In the genomic region with DNA sequence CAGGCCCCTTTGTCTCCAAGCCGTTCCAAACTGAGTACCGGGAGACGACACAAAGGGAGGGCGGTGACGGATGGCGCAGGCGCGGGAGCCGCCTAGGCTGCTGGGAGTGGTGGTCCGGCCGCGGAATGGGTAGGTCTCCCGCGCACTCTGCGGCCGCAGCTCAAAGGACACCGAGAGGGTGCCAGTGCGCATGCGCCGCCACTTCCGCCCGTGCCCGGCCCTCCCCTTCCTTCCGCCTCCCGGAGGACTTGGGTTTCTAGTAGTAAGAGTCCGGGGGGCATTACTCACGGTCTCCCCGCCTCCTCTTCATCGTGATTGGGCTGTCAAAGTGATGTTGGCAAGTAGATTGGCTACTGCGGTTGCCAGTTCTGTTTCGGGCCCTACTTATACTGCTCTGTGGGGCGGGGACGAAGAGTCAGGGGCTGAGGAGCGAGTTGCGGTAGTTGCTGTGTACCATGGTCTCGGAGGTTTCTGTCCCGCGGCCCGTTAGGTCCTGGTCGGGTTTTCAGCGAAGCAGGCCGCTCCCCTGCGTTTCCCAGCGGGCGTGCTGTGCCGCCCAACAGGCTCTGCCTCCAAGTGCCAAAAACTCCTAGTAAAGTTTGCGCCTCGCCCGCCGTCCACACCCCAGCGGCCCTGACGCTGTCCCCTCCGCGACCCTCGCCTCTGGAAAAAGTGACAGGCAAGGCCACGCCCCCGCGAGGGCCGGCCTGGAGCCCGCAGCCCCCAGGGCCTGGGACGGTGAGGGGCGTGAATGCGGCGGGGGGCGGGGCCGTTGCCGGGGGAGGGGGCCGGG, we compare ENCODE assay signal across 1 cellular context.
TF ChIP-seq lines count a peak whose summit lies in the region.

No MANE protein-coding gene starts in this region.

TF ChIP-seq in A549, 52 proteins besides CTCF, POLR2A, EP300 and RAD21 (continued from another document):
- TF ChIP-seq, protein P1, sequence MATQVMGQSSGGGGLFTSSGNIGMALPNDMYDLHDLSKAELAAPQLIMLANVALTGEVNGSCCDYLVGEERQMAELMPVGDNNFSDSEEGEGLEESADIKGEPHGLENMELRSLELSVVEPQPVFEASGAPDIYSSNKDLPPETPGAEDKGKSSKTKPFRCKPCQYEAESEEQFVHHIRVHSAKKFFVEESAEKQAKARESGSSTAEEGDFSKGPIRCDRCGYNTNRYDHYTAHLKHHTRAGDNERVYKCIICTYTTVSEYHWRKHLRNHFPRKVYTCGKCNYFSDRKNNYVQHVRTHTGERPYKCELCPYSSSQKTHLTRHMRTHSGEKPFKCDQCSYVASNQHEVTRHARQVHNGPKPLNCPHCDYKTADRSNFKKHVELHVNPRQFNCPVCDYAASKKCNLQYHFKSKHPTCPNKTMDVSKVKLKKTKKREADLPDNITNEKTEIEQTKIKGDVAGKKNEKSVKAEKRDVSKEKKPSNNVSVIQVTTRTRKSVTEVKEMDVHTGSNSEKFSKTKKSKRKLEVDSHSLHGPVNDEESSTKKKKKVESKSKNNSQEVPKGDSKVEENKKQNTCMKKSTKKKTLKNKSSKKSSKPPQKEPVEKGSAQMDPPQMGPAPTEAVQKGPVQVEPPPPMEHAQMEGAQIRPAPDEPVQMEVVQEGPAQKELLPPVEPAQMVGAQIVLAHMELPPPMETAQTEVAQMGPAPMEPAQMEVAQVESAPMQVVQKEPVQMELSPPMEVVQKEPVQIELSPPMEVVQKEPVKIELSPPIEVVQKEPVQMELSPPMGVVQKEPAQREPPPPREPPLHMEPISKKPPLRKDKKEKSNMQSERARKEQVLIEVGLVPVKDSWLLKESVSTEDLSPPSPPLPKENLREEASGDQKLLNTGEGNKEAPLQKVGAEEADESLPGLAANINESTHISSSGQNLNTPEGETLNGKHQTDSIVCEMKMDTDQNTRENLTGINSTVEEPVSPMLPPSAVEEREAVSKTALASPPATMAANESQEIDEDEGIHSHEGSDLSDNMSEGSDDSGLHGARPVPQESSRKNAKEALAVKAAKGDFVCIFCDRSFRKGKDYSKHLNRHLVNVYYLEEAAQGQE (IDR thresholded peaks at IDR 0.05): peak; percentile 39; the same call in 1 of the 2 replicates
- TF ChIP-seq RCOR1 (IDR thresholded peaks at IDR 0.05; ENCODE audit: low read depth, low read length) (no peak), JUN (IDR thresholded peaks at IDR 0.05) (peak in 1 of 2 experiments; percentile 83; a peak in 4 of 5 replicates), RFX5 (IDR thresholded peaks at IDR 0.05) (0 out of 2 replicates have a peak, but pooled peaks have one; percentile 15), HOXA7 (CRISPR knock-in tag; IDR thresholded peaks at IDR 0.05) (peak; percentile 80), HOXB5 (CRISPR knock-in tag; IDR thresholded peaks at IDR 0.05) (peak; percentile 13; the same call in 1 of the 2 replicates), TFCP2L1 (CRISPR knock-in tag; IDR thresholded peaks at IDR 0.05) (0 out of 2 replicates have a peak, but pooled peaks have one; percentile 59)
- TF ChIP-seq, protein P2, sequence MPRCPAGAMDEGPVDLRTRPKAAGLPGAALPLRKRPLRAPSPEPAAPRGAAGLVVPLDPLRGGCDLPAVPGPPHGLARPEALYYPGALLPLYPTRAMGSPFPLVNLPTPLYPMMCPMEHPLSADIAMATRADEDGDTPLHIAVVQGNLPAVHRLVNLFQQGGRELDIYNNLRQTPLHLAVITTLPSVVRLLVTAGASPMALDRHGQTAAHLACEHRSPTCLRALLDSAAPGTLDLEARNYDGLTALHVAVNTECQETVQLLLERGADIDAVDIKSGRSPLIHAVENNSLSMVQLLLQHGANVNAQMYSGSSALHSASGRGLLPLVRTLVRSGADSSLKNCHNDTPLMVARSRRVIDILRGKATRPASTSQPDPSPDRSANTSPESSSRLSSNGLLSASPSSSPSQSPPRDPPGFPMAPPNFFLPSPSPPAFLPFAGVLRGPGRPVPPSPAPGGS (IDR thresholded peaks at IDR 0.05): peak; percentile 83; the same call in 1 of the 3 replicates
- TF ChIP-seq, protein P3, sequence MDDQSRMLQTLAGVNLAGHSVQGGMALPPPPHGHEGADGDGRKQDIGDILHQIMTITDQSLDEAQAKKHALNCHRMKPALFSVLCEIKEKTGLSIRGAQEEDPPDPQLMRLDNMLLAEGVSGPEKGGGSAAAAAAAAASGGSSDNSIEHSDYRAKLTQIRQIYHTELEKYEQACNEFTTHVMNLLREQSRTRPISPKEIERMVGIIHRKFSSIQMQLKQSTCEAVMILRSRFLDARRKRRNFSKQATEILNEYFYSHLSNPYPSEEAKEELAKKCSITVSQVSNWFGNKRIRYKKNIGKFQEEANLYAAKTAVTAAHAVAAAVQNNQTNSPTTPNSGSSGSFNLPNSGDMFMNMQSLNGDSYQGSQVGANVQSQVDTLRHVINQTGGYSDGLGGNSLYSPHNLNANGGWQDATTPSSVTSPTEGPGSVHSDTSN (IDR thresholded peaks at IDR 0.05): peak; percentile 90
